1 cellular context compared by ENCODE assay signal in the genomic region with DNA sequence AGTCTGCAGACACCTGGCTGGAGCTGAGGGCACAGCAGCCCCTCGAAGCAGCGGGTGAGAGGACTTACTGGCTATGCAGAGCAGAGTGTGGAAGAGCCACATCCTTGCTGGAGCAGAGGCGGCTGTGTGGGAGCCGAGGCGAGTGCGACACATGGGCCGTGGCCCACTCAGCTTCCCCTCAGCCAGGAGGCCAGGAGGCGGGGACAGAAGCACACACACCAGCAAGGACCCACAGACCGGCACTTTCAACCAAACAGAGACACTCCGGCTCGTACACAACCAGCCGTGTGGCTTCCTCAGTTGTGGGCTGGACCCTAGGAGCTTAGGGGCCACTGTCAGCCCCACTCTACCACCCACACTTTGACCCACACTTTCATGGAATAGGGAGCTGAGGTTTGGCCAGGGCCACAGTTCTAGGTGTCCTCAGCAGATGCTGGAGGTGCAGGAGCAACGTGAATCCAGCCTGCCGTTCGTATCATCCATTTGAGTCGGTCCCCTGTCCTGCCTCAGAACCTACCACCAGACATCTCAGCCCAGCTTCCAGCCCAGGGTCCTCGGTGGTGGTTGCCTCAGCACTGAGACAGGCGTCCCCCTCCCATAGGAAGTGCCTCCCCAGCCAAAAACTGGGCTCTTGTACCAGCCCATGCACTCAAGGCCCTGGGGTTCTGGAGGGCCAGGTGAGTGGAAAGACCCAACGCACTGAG.
TF ChIP-seq lines count a peak whose summit lies in the region.

Gene ITGAE, minus strand, starts transcription at position 146 of the 704 bp plus-strand sequence. Its CDS starts 44 bp downstream, at position 102.

TF ChIP-seq in HepG2, 621 proteins besides CTCF, POLR2A, EP300 and RAD21 (continued from another document):
- TF ChIP-seq, protein P1, sequence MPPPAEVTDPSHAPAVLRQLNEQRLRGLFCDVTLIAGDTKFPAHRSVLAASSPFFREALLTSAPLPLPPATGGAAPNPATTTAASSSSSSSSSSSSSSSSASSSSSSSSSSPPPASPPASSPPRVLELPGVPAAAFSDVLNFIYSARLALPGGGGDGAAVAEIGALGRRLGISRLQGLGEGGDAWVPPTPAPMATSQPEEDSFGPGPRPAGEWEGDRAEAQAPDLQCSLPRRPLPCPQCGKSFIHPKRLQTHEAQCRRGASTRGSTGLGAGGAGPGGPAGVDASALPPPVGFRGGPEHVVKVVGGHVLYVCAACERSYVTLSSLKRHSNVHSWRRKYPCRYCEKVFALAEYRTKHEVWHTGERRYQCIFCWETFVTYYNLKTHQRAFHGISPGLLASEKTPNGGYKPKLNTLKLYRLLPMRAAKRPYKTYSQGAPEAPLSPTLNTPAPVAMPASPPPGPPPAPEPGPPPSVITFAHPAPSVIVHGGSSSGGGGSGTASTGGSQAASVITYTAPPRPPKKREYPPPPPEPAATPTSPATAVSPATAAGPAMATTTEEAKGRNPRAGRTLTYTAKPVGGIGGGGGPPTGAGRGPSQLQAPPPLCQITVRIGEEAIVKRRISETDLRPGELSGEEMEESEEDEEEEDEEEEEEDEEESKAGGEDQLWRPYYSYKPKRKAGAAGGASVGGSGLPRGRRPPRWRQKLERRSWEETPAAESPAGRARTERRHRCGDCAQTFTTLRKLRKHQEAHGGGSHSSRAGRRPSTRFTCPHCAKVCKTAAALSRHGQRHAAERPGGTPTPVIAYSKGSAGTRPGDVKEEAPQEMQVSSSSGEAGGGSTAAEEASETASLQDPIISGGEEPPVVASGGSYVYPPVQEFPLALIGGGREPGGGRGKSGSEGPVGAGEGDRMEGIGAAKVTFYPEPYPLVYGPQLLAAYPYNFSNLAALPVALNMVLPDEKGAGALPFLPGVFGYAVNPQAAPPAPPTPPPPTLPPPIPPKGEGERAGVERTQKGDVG (CRISPR knock-in tag; IDR thresholded peaks at IDR 0.05; ENCODE audit: borderline replicate concordance): peak; percentile 38; the same call in 1 of the 2 replicates
- peak; percentile 32; the same call in 1 of the 2 replicates for TF ChIP-seq KDM2A (CRISPR knock-in tag; IDR thresholded peaks at IDR 0.05; ENCODE audit: borderline replicate concordance, low read depth)
- 0 out of 2 replicates have a peak, but pooled peaks have one; percentile 82 for TF ChIP-seq ZNF230 (CRISPR knock-in tag; IDR thresholded peaks at IDR 0.05)
- no peak for TF ChIP-seq MXD4 (CRISPR knock-in tag; IDR thresholded peaks at IDR 0.05)
- TF ChIP-seq, protein P2, sequence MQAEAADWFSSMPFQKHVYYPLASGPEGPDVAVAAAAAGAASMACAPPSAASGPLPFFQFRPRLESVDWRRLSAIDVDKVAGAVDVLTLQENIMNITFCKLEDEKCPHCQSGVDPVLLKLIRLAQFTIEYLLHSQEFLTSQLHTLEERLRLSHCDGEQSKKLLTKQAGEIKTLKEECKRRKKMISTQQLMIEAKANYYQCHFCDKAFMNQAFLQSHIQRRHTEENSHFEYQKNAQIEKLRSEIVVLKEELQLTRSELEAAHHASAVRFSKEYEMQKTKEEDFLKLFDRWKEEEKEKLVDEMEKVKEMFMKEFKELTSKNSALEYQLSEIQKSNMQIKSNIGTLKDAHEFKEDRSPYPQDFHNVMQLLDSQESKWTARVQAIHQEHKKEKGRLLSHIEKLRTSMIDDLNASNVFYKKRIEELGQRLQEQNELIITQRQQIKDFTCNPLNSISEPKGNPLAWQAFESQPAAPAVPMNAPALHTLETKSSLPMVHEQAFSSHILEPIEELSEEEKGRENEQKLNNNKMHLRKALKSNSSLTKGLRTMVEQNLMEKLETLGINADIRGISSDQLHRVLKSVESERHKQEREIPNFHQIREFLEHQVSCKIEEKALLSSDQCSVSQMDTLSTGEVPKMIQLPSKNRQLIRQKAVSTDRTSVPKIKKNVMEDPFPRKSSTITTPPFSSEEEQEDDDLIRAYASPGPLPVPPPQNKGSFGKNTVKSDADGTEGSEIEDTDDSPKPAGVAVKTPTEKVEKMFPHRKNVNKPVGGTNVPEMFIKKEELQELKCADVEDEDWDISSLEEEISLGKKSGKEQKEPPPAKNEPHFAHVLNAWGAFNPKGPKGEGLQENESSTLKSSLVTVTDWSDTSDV (CRISPR knock-in tag; IDR thresholded peaks at IDR 0.05): 0 out of 2 replicates have a peak, but pooled peaks have one; percentile 36
- peak; percentile 19; the same call in 1 of the 2 replicates for TF ChIP-seq ZNF619 (CRISPR knock-in tag; IDR thresholded peaks at IDR 0.05)
- 0 out of 2 replicates have a peak, but pooled peaks have one; percentile 35 for TF ChIP-seq TOPORS (CRISPR knock-in tag; IDR thresholded peaks at IDR 0.05)
